Comparison of ENCODE assay signal across 15 cellular contexts in genomic region chr1:149793885-149794284, GRCh38. TPM values are rescaled to one million over a fixed set of nuclear protein-coding genes. Genes with fewer than 3 reads are reported as not detected.
DNase-seq lines count a peak whose midpoint lies in the region; ATAC-seq, FAIRE-seq and TF ChIP-seq lines count a peak whose summit lies in the region.
"Not testable (repeated sequence)": the region's sequence is repeated elsewhere in the genome, so short reads cannot be mapped to it uniquely, and the experiment has no call there.
"Had no signal": no experiment of that assay in that cellular context is flagged by ENCODE, and none has a peak within 500 bp of the region (broad histone marks: within the 10 kb centered on the region; RNA-seq: fewer than 3 reads in every experiment).

No MANE protein-coding gene starts in this region.

- not testable (repeated sequence) for H3K9ac ChIP-seq in DND-41 (ENCODE audit: low read depth, low read length)

- H3K4me3 Mint-ChIP-seq in mesothelial cell of epicardium: peak overlapping the region; percentile 67

- H3K4me2 ChIP-seq in DND-41 (ENCODE audit: insufficient read depth, low read length) (peak overlapping the region; percentile 61; the same call in 1 of the 2 replicates), PC-9 (peak overlapping the region; percentile 73)

- not testable (repeated sequence) for H3F3A ChIP-seq in PC-9 (ENCODE audit: insufficient read depth, low read depth)

- not testable (repeated sequence) for H3K36me3 ChIP-seq in DND-41 (ENCODE audit: insufficient read depth, low read length); PC-9 (ENCODE audit: low read depth); body of pancreas (replicated peaks in 1 of 2; ENCODE audit: insufficient read depth in 1 of 2, low read depth in 2 of 2); esophagus squamous epithelium; pancreas

- CTCF ChIA-PET in PC-9 (lab: Charles Lee): not testable (repeated sequence)

- not testable (repeated sequence) for H3K27ac Mint-ChIP-seq in mesothelial cell of epicardium

- H3K36me3 Mint-ChIP-seq in mesothelial cell of epicardium: not testable (repeated sequence)

- not testable (repeated sequence) for H3K79me2 ChIP-seq in DND-41 (ENCODE audit: insufficient read depth, low read length); PC-9 (ENCODE audit: low read depth)

- DNase-seq in DND-41; LNCaP clone FGC (ENCODE audit: low read depth); PC-9; body of pancreas; esophagus squamous epithelium (lab: John Stamatoyannopoulos, UW); mesothelial cell of epicardium (ENCODE audit: low spot score in 2 of 2, unreplicated experiment in 2 of 2); pancreas: not testable (repeated sequence)

- not testable (repeated sequence) for H3K4me3 ChIP-seq in DND-41 (ENCODE audit: low read depth in 1 of 2, low read length in 2 of 2)
- H3K4me3 ChIP-seq in LNCaP clone FGC (ENCODE audit: low read depth, low read length) (peak overlapping the region; percentile 43; the same call in 1 of the 2 replicates), PC-9 (peak overlapping the region; percentile 59), body of pancreas (peak overlapping the region in 1 of 2 donors; percentile 25), esophagus squamous epithelium (peak overlapping the region in 3 of 4 donors; percentile 56 to 64 (median 60)), pancreas (peak overlapping the region in 3 of 4 donors; percentile 42 to 56 (median 49))

- intact Hi-C loops in PC-9 (cut with micrococcal nuclease; ENCODE audit: unreplicated experiment); body of pancreas (cut with DNase I); esophagus squamous epithelium (cut with DNase I); pancreas (cut with DNase I): not testable (repeated sequence)

- H3K9me2 ChIP-seq in PC-9 (ENCODE audit: insufficient read depth): not testable (repeated sequence)

- not testable (repeated sequence) for TF ChIP-seq POLR2A in body of pancreas (IDR thresholded peaks at IDR 0.05); esophagus squamous epithelium (IDR thresholded peaks at IDR 0.05)

- H3K9me3 ChIP-seq in DND-41 (ENCODE audit: insufficient read depth, low read length, severe bottlenecking); PC-9 (ENCODE audit: insufficient read depth, low read depth); body of pancreas; esophagus squamous epithelium; pancreas: not testable (repeated sequence)

- not testable (repeated sequence) for H3K9me3 Mint-ChIP-seq in mesothelial cell of epicardium

- H4K20me1 ChIP-seq in DND-41 (ENCODE audit: insufficient read depth, low read length); PC-9 (ENCODE audit: insufficient read depth): not testable (repeated sequence)

- not testable (repeated sequence) for H3K27me3 Mint-ChIP-seq in mesothelial cell of epicardium (ENCODE audit: low read depth)

- TSS peak; percentile 50 for BruUV-seq in PC-9 (replicated peaks; lab: Mats Ljungman, UMichigan)

- H3K27me3 ChIP-seq in DND-41 (ENCODE audit: insufficient read depth, low read length, poor library complexity); PC-9 (ENCODE audit: insufficient read depth, low read depth); body of pancreas; esophagus squamous epithelium; pancreas: not testable (repeated sequence)

- not testable (repeated sequence) for H3K4me1 Mint-ChIP-seq in mesothelial cell of epicardium

- H2AFZ ChIP-seq in DND-41 (ENCODE audit: low read depth, low read length); PC-9: not testable (repeated sequence)

- H3K27ac ChIP-seq in DND-41 (ENCODE audit: low read length); PC-9: not testable (repeated sequence)
- H3K27ac ChIP-seq in body of pancreas: peak overlapping the region; percentile 54 to 90 (median 89)
- peak overlapping the region in 2 of 4 donors; percentile 89 to 90 for H3K27ac ChIP-seq in esophagus squamous epithelium
- peak overlapping the region in 2 of 4 donors; percentile 87 to 92 for H3K27ac ChIP-seq in pancreas

- not testable (repeated sequence) for FAIRE-seq in pancreas (lab: Jason Lieb, UNC)

- 9 to 18% methylated on average over 2 to 3 of the region's 5 CpGs for WGBS in body of pancreas, 2 donors
- 33% methylated on average over 1 of the region's 5 CpGs; no CpG with 5 or more reads in 1 of the 2 donors for WGBS in esophagus squamous epithelium, 2 donors
- 15 to 29% methylated on average over 3 to 4 of the region's 5 CpGs for WGBS in pancreas, 2 donors

- not testable (repeated sequence) for TF ChIP-seq CTCF in DND-41 (IDR thresholded peaks at IDR 0.05; ENCODE audit: borderline replicate concordance, extremely low read depth, low read length, poor library complexity, severe bottlenecking); LNCaP clone FGC (IDR thresholded peaks at IDR 0.05; ENCODE audit: control insufficient read depth, extremely low read depth, insufficient read depth); PC-9 (conservative IDR thresholded peaks at IDR 0.05); body of pancreas (IDR thresholded peaks at IDR 0.05); esophagus squamous epithelium (IDR thresholded peaks at IDR 0.05); mesothelial cell of epicardium (IDR thresholded peaks at IDR 0.05; ENCODE audit: unreplicated experiment); pancreas (IDR thresholded peaks at IDR 0.05)

- H3K4me1 ChIP-seq in DND-41 (ENCODE audit: insufficient read depth, low read length) (peaks cover 11% of the 10 kb centered on the region), body of pancreas (peaks cover 10% of the 10 kb centered on the region)
- H3K4me1 ChIP-seq in PC-9 (replicated peaks; ENCODE audit: insufficient read depth); esophagus squamous epithelium; pancreas: not testable (repeated sequence)

- POLR2A ChIA-PET in PC-9 (lab: Charles Lee; ENCODE audit: unreplicated experiment): not testable (repeated sequence)

- not testable (repeated sequence) for ATAC-seq in DND-41 (ENCODE audit: insufficient read depth, low read depth)
- ATAC-seq in body of pancreas: peak; percentile 6
- peak in 3 of 4 donors; percentile 4 to 33 (median 9) for ATAC-seq in pancreas

RNA-seq across cellular contexts. Expression of gene FCGR1A, which starts 11.4 kb away (rescaled TPM):
- total RNA-seq in PC-9 (2021) (not detected in 2 replicates), body of pancreas (1 to 10 TPM in 1 of 2 donors, not detected in 1; 3.1 TPM), esophagus squamous epithelium (1 to 10 TPM in 1 of 4 donors, under 1 TPM in 2, not detected in 1; 0.22 to 3.7 (median 0.76) TPM), mesothelial cell of epicardium (not detected in 3 replicates), pancreas (10 to 100 TPM in 1 of 6 donors, 1 to 10 TPM in 3, under 1 TPM in 2; 0.19 to 13.9 (median 2.0) TPM)
- polyA plus RNA-seq in pancreas: 1 to 10 TPM; 5.3 to 5.8 TPM
- total RNA-seq: A172; B cell; CD8-positive, alpha-beta T cell; Daoy; GM23248; HFFc6; HT1080; IMR-90 had no signal
- polyA plus RNA-seq: GM23248, IMR-90 had no signal
